Comparison of ENCODE assay signal across 15 cellular contexts in genomic region chr18:55552498-55553189, GRCh38. TPM values are rescaled to one million over a fixed set of nuclear protein-coding genes. Genes with fewer than 3 reads are reported as not detected.
DNase-seq lines count a peak whose midpoint lies in the region; ATAC-seq, FAIRE-seq and TF ChIP-seq lines count a peak whose summit lies in the region.
"Had no signal": no experiment of that assay in that cellular context is flagged by ENCODE, and none has a peak within 500 bp of the region (broad histone marks: within the 10 kb centered on the region; RNA-seq: fewer than 3 reads in every experiment).

No MANE protein-coding gene starts in this region.

- no peaks in the 10 kb centered on the region for H3K36me3 ChIP-seq in HepG2 (replicated peaks in 1 of 2; ENCODE audit: control insufficient read depth in 1 of 2, insufficient read depth in 2 of 2, low read length in 2 of 2)

- no peaks in the 10 kb centered on the region for H3K27me3 Mint-ChIP-seq in WTC11 (ENCODE audit: low read depth)
- H3K27me3 Mint-ChIP-seq in nephron progenitor cell (ENCODE audit: low read depth, poor library complexity), result no peaks in the 10 kb centered on the region

- no peak for FAIRE-seq in HepG2 (lab: Jason Lieb, UNC)
- FAIRE-seq: H54 had no signal

- ATAC-seq in WTC11 (no peak), HepG2 (no peak)
- ATAC-seq: foreskin keratinocyte, mucosa of descending colon had no signal

- no peaks in the 10 kb centered on the region for H4K20me1 ChIP-seq in HepG2 (ENCODE audit: insufficient read depth, low read length)

- no peak overlapping the region for H3K27ac ChIP-seq in HepG2 (ENCODE audit: extremely low read length, insufficient read depth, low read length)
- H3K27ac ChIP-seq: foreskin keratinocyte, parathyroid adenoma had no signal

- no peak overlapping the region for H3K4me2 ChIP-seq in HepG2 (ENCODE audit: low read depth, low read length)

- no peaks in the 10 kb centered on the region for H3K27me3 ChIP-seq in HepG2 (ENCODE audit: control insufficient read depth in 1 of 2, insufficient read depth in 2 of 2, low read length in 2 of 2)
- H3K27me3 ChIP-seq: foreskin keratinocyte had no signal

- DNase-seq in DMS79 treated with DMSO at 0.1 percent for 48 hours (lab: John Stamatoyannopoulos, UW) (peak; percentile 77), NCI-H2081 (lab: John Stamatoyannopoulos, UW) (peak; percentile 61 to 91), WTC11 (ENCODE audit: low spot score) (no peak), nephron progenitor cell (no peak), SKM-1 (lab: John Stamatoyannopoulos, UW; ENCODE audit: unreplicated experiment) (no peak), HepG2 (ENCODE audit: low spot score) (no peak)
- no peak for DNase-seq in activated CD4-positive, alpha-beta T cell treated with anti-CD3 and anti-CD28 coated beads, Interleukin-2, amount 50 U/mL, for 1 hour
- no peak for DNase-seq in activated CD8-positive, alpha-beta memory T cell treated with anti-CD3 and anti-CD28 coated beads, Interleukin-2, amount 50 U/mL, for 48 hours
- DNase-seq: activated CD4-positive, CD25-positive, alpha-beta regulatory T cell; foreskin keratinocyte; kidney glomerular epithelial cell; mucosa of descending colon; NCI-H2029 had no signal

- H3K4me1 Mint-ChIP-seq in WTC11, result peaks cover 66% of the 10 kb centered on the region
- H3K4me1 Mint-ChIP-seq in nephron progenitor cell, result peaks cover 36% of the 10 kb centered on the region

- no peaks in the 10 kb centered on the region for H3K9me3 ChIP-seq in HepG2 (ENCODE audit: low read length)
- H3K9me3 ChIP-seq: mucosa of descending colon had no signal

- 10% methylated on average over 11 of the region's 11 CpGs for WGBS in HepG2 (ENCODE audit: low lambda C conversion rate)

- no peak for TF ChIP-seq RAD21 in HepG2 (CRISPR knock-in tag; IDR thresholded peaks at IDR 0.05)

- CTCF ChIA-PET in WTC11 (lab: Charles Lee), result no interaction called here
- CTCF ChIA-PET in HepG2 (lab: Yijun Ruan, JAX; ENCODE audit: low intra/inter-chr PET ratio, low total read pairs), result no interaction called here

- BruUV-seq in HepG2 (replicated peaks; lab: Mats Ljungman, UMichigan), result no TSS peak

- H3K4me3 ChIP-seq in HepG2 (replicated peaks in 1 of 3; ENCODE audit: insufficient read depth in 1 of 3, low read depth in 2 of 3, low read length in 3 of 3), result no peak overlapping the region
- H3K4me3 ChIP-seq: mucosa of descending colon had no signal

- TF ChIP-seq CTCF in WTC11 (IDR thresholded peaks at IDR 0.05) (no peak), nephron progenitor cell (IDR thresholded peaks at IDR 0.05) (no peak), HepG2 (CRISPR knock-in tag; IDR thresholded peaks at IDR 0.05) (no peak)

- POLR2A ChIA-PET in WTC11 (lab: Charles Lee) (no interaction called here), HepG2 (lab: Yijun Ruan, JAX) (no interaction called here)

- H3K36me3 Mint-ChIP-seq in WTC11, result peaks cover 5% of the 10 kb centered on the region
- H3K36me3 Mint-ChIP-seq in nephron progenitor cell (ENCODE audit: low read depth), result peaks cover 38% of the 10 kb centered on the region

- H3K4me3 Mint-ChIP-seq in WTC11 (no peak overlapping the region), nephron progenitor cell (no peak overlapping the region)

- no peak for TF ChIP-seq EP300 in HepG2 (IDR thresholded peaks at IDR 0.05; ENCODE audit: low read depth in 2 of 2, low read length in 2 of 2)
- no peak for TF ChIP-seq EP300 in HepG2 (CRISPR knock-in tag; IDR thresholded peaks at IDR 0.05; ENCODE audit: borderline replicate concordance)

- H3K4me1 ChIP-seq in HepG2 (ENCODE audit: insufficient read depth, low read length), result no peaks in the 10 kb centered on the region
- H3K4me1 ChIP-seq: foreskin keratinocyte had no signal

- no peak for TF ChIP-seq POLR2A in HepG2 (IDR thresholded peaks at IDR 0.05; ENCODE audit: insufficient read depth in 1 of 2, low read depth in 2 of 2, low read length in 2 of 2)

- H3K9me3 Mint-ChIP-seq in WTC11 (no peaks in the 10 kb centered on the region), nephron progenitor cell (no peaks in the 10 kb centered on the region)

- intact Hi-C loops in HepG2 (cut with micrococcal nuclease; ENCODE audit: unreplicated experiment), result no loop called here

- no peak overlapping the region for H2AFZ ChIP-seq in HepG2 (ENCODE audit: low read length)
- H2AFZ ChIP-seq: parathyroid adenoma had no signal

- H3K27ac Mint-ChIP-seq in WTC11 (peak overlapping the region; percentile 1; the same call in 1 of the 2 replicates), nephron progenitor cell (peak overlapping the region; percentile 19)

- H3K9ac ChIP-seq in HepG2 (ENCODE audit: insufficient read depth, low read depth, low read length), result no peak overlapping the region
- H3K9ac ChIP-seq: parathyroid adenoma had no signal

- no peaks in the 10 kb centered on the region for H3K79me2 ChIP-seq in HepG2 (ENCODE audit: insufficient read depth, low read length)

- in situ Hi-C loops in HepG2 (cut with HindIII; ENCODE audit: extremely low pct_ligation_motif_present, low pct_unique_long_range_greater_than_20kb), result no loop called here

TF ChIP-seq in WTC11, 78 proteins besides CTCF, POLR2A, EP300 and RAD21 (continues in another document):
- no peak for TF ChIP-seq ZNF138 (CRISPR knock-in tag; conservative IDR thresholded peaks at IDR 0.05)
- TF ChIP-seq ZNF396 (CRISPR knock-in tag; IDR thresholded peaks at IDR 0.05; ENCODE audit: borderline replicate concordance), result no peak

TF ChIP-seq in HepG2, 621 proteins besides CTCF, POLR2A, EP300 and RAD21 (continues in another document):
- TF ChIP-seq SYNCRIP (IDR thresholded peaks at IDR 0.05; ENCODE audit: insufficient read depth, low read depth, low read length) (no peak), ZNF530 (CRISPR knock-in tag; IDR thresholded peaks at IDR 0.05; ENCODE audit: low read depth) (no peak), MYC (CRISPR knock-in tag; IDR thresholded peaks at IDR 0.05; ENCODE audit: borderline replicate concordance) (no peak), ZNF513 (CRISPR knock-in tag; conservative IDR thresholded peaks at IDR 0.05) (no peak), ZNF441 (CRISPR knock-in tag; IDR thresholded peaks at IDR 0.05; ENCODE audit: borderline replicate concordance) (no peak), HNRNPUL1 (IDR thresholded peaks at IDR 0.05; ENCODE audit: low read depth, low read length) (no peak), ESRRA (CRISPR knock-in tag; IDR thresholded peaks at IDR 0.05; ENCODE audit: low read depth) (no peak), ZBTB2 (CRISPR knock-in tag; IDR thresholded peaks at IDR 0.05; ENCODE audit: low read depth) (no peak), ZNF749 (CRISPR knock-in tag; IDR thresholded peaks at IDR 0.05; ENCODE audit: borderline replicate concordance) (no peak), ZNF775 (CRISPR knock-in tag; IDR thresholded peaks at IDR 0.05; ENCODE audit: borderline replicate concordance) (no peak), ZNF543 (CRISPR knock-in tag; IDR thresholded peaks at IDR 0.05) (no peak), MEIS2 (CRISPR knock-in tag; IDR thresholded peaks at IDR 0.05) (no peak), ZNF317 (CRISPR knock-in tag; IDR thresholded peaks at IDR 0.05) (no peak), PHF20 (CRISPR knock-in tag; IDR thresholded peaks at IDR 0.05) (no peak)

RNA-seq across cellular contexts. Expression of gene TCF4, which starts 35.3 kb away (rescaled TPM):
- total RNA-seq in WTC11 (2021), result 100 to 104 TPM (median 104 TPM) in 3 replicates
- not detected in 2 replicates for total RNA-seq in HepG2 (2016; rRNA removed; fragmentation: Illumina TruSeq; extraction: Trizol)
- not detected in 2 replicates for total RNA-seq in HepG2 (2016; cell fraction: cytosol; rRNA removed; fragmentation: Illumina TruSeq; extraction: Trizol; ENCODE audit: low read depth)
- not detected in 2 replicates for total RNA-seq in HepG2 (2016; cell fraction: insoluble cytoplasmic fraction; rRNA removed; fragmentation: Illumina TruSeq; extraction: Trizol)
- total RNA-seq in HepG2 (2016; cell fraction: membrane; rRNA removed; fragmentation: Illumina TruSeq; extraction: Trizol), result not detected in 2 replicates
- not detected in 2 replicates for total RNA-seq in HepG2 (2016; cell fraction: nucleus; rRNA removed; fragmentation: Illumina TruSeq; extraction: Trizol)
- polyA plus RNA-seq in HepG2 (2011; rRNA removed), result not detected in 2 replicates
- not detected in 2 replicates for polyA plus RNA-seq in HepG2 (2011; cell fraction: cytosol; rRNA removed)
- 0.02 and 0.14 TPM in 2 replicates for polyA plus RNA-seq in HepG2 (2011; cell fraction: nucleus; rRNA removed)
- not detected in 2 replicates for polyA plus RNA-seq in HepG2 (2012)
- polyA plus RNA-seq in HepG2 (2016; cell fraction: cytosol; fragmentation: Illumina TruSeq; extraction: Trizol; ENCODE audit: low read depth), result not detected in 2 replicates
- not detected in 2 replicates for polyA plus RNA-seq in HepG2 (2016; cell fraction: insoluble cytoplasmic fraction; fragmentation: Illumina TruSeq; extraction: Trizol; ENCODE audit: low read depth)
- not detected in 2 replicates for polyA plus RNA-seq in HepG2 (2016; cell fraction: membrane; fragmentation: Illumina TruSeq; extraction: Trizol; ENCODE audit: low read depth)
- not detected in 2 replicates for polyA plus RNA-seq in HepG2 (2016; cell fraction: nucleus; fragmentation: Illumina TruSeq; extraction: Trizol; ENCODE audit: insufficient read depth, low read depth)
- 1.3 TPM in 1 of 2 replicates, not detected in the other for polyA minus RNA-seq in HepG2 (2011; rRNA and poly(A)+ RNA removed; ENCODE audit: low replicate concordance)
- polyA minus RNA-seq in HepG2 (2011; cell fraction: cytosol; rRNA and poly(A)+ RNA removed), result not detected in 2 replicates
- polyA minus RNA-seq in HepG2 (2011; cell fraction: nucleus; rRNA and poly(A)+ RNA removed), result 0.37 TPM in 1 of 2 replicates, not detected in the other

Comparison
In these comparisons a context has a peak if more than half of its experiments do, and no peak if none do; other contexts are left out.
1. DNase-seq: peak in DMS79 treated with DMSO at 0.1 percent for 48 hours (single experiment) and NCI-H2081 (2 of 2); none in WTC11 (single experiment), nephron progenitor cell (single experiment), activated CD4-positive, alpha-beta T cell treated with anti-CD3 and anti-CD28 coated beads, Interleukin-2, amount 50 U/mL, for 1 hour (single experiment), activated CD8-positive, alpha-beta memory T cell treated with anti-CD3 and anti-CD28 coated beads, Interleukin-2, amount 50 U/mL, for 48 hours (single experiment), SKM-1 (single experiment) and HepG2 (single experiment).
2. RNA of gene TCF4, which starts 35.3 kb away (total RNA-seq): 100 to 104 TPM in WTC11; not detected in HepG2; every median in the first group is over 10 times any median in the second.